ENCODE assay signal across 8 cellular contexts in genomic region chr1:222644649-222645005, GRCh38. TPM values are rescaled to one million over a fixed set of nuclear protein-coding genes. Genes with fewer than 3 reads are reported as not detected.
DNase-seq lines count a peak whose midpoint lies in the region; ATAC-seq and TF ChIP-seq lines count a peak whose summit lies in the region.

No MANE protein-coding gene starts in this region.

- DNase-seq in DMS79 (lab: John Stamatoyannopoulos, UW) (peak; percentile 52), DMS79 treated with DMSO at 0.1 percent for 48 hours (lab: John Stamatoyannopoulos, UW) (no peak), SK-N-SH (no peak), ovary (no peak), NK-92 (lab: John Stamatoyannopoulos, UW; ENCODE audit: unreplicated experiment) (no peak), OCI-M2 (lab: John Stamatoyannopoulos, UW; ENCODE audit: unreplicated experiment) (no peak)

- peak overlapping the region; percentile 93 for H3K4me2 ChIP-seq in SK-N-SH

- H3K27ac ChIP-seq in SK-N-SH (ENCODE audit: low read depth in 2 of 2, low read length in 1 of 2) (peak overlapping the region; percentile 89 to 91), ovary (peak overlapping the region in 1 of 2 donors; percentile 58)

- H3K9me3 ChIP-seq in SK-N-SH (no peaks in the 10 kb centered on the region), ovary (no peaks in the 10 kb centered on the region)

- ATAC-seq in esophagus mucosa: peak; percentile 24
- ATAC-seq in HG03159 (IDR thresholded peaks at IDR 0.05; ENCODE audit: unreplicated experiment): no peak

- peaks cover 26% of the 10 kb centered on the region for H3K79me2 ChIP-seq in SK-N-SH (ENCODE audit: insufficient read depth)

- no peak for TF ChIP-seq RAD21 in SK-N-SH (IDR thresholded peaks at IDR 0.05; ENCODE audit: low read length)

- no peak for TF ChIP-seq POLR2A in ovary (IDR thresholded peaks at IDR 0.05)

- H2AFZ ChIP-seq in SK-N-SH (ENCODE audit: low read depth): peak overlapping the region; percentile 95

- H3K36me3 ChIP-seq in SK-N-SH (replicated peaks in 1 of 2; ENCODE audit: control insufficient read depth in 1 of 2, insufficient read depth in 2 of 2, low read length in 1 of 2) (peaks cover 15 to 54% of the 10 kb centered on the region in 2 experiments), ovary (no peaks in the 10 kb centered on the region)

- H3K27me3 ChIP-seq in SK-N-SH (ENCODE audit: insufficient read depth) (no peaks in the 10 kb centered on the region), ovary (no peaks in the 10 kb centered on the region)

- 0% methylated on average over 5 of the region's 5 CpGs for WGBS in SK-N-SH (ENCODE audit: low lambda C conversion rate)
- 0 to 1% (median 1%) methylated on average over 5 of the region's 5 CpGs for WGBS in ovary, 3 donors

- H3K9me2 ChIP-seq in SK-N-SH: no peaks in the 10 kb centered on the region

- CTCF ChIA-PET in SK-N-SH (lab: Yijun Ruan, JAX): interaction anchor here (1.7 to 7.1 kb wide), 2 partner anchors 10 to 179 kb away, joined by 12 to 50 read pairs; no protein-coding TSS in a partner anchor

- peaks cover 0 to 9% of the 10 kb centered on the region in 2 experiments; a peak in 3 of 4 replicates for H3K4me1 ChIP-seq in SK-N-SH (ENCODE audit: control insufficient read depth in 1 of 2, insufficient read depth in 2 of 2, low read depth in 1 of 2, low read length in 1 of 2)
- peaks cover 6% of the 10 kb centered on the region for H3K4me1 ChIP-seq in ovary (ENCODE audit: insufficient read depth)

- intact Hi-C loops in ovary (cut with DNase I): no loop called here

- peak overlapping the region; percentile 86 for H3K9ac ChIP-seq in SK-N-SH

- TF ChIP-seq EP300 in SK-N-SH (IDR thresholded peaks at IDR 0.05; ENCODE audit: borderline replicate concordance in 1 of 2, low read depth in 1 of 2, low read length in 1 of 2): no peak
- TF ChIP-seq EP300 in ovary (IDR thresholded peaks at IDR 0.05): no peak

- peaks cover 17% of the 10 kb centered on the region for H3F3A ChIP-seq in SK-N-SH (replicated peaks; ENCODE audit: insufficient read depth)

- TF ChIP-seq CTCF in SK-N-SH (IDR thresholded peaks at IDR 0.05) (no peak), ovary (IDR thresholded peaks at IDR 0.05) (no peak)

- no peaks in the 10 kb centered on the region for H4K20me1 ChIP-seq in SK-N-SH (ENCODE audit: insufficient read depth)

- H3K4me3 ChIP-seq in SK-N-SH (ENCODE audit: low read depth in 2 of 2, low read length in 1 of 2) (peak overlapping the region; percentile 99), ovary (peak overlapping the region; percentile 87)

- POLR2A ChIA-PET in SK-N-SH (lab: Yijun Ruan, JAX): interaction anchor here (1.3 to 2.5 kb wide), 5 partner anchors 8 to 180 kb away, joined by 3 to 12 read pairs (median 3); partner anchors contain the start of genes AIDA and BROX

TF ChIP-seq in SK-N-SH, 30 proteins besides CTCF, POLR2A, EP300 and RAD21:
- no peak for TF ChIP-seq REST (IDR thresholded peaks at IDR 0.05; ENCODE audit: low read depth, low read length)
- TF ChIP-seq EZH2phosphoT487 (IDR thresholded peaks at IDR 0.05; ENCODE audit: borderline replicate concordance, low read depth): no peak
- TF ChIP-seq GATA2 (CRISPR knock-in tag; IDR thresholded peaks at IDR 0.05): no peak
- no peak for TF ChIP-seq USF1 (IDR thresholded peaks at IDR 0.05; ENCODE audit: borderline replicate concordance, low read depth)
- TF ChIP-seq RFX5 (IDR thresholded peaks at IDR 0.05; ENCODE audit: low read length): no peak
- TF ChIP-seq NFIC (IDR thresholded peaks at IDR 0.05; ENCODE audit: borderline replicate concordance): no peak
- TF ChIP-seq USF2 (IDR thresholded peaks at IDR 0.05; ENCODE audit: borderline replicate concordance, low read depth, low read length): no peak
- no peak for TF ChIP-seq PBX3 (IDR thresholded peaks at IDR 0.05)
TF ChIP-seq in SK-N-SH: peak in this region for 0.

RNA-seq across cellular contexts. Expression of gene MIA3, which starts 26.7 kb away (rescaled TPM):
- polyA plus RNA-seq in SK-N-SH (2012; rRNA removed): 47.0 and 51.4 TPM in 2 replicates
- 15.9 and 24.8 TPM in 2 replicates for polyA plus RNA-seq in SK-N-SH (2012; cell fraction: cytosol; rRNA removed)
- polyA plus RNA-seq in SK-N-SH (2012; cell fraction: nucleus; rRNA removed): 104 and 144 TPM in 2 replicates
- 26.5 TPM for total RNA-seq in esophagus mucosa
- total RNA-seq in ovary: 10 to 100 TPM; 34.2 to 64.0 (median 59.5) TPM
- polyA plus RNA-seq in ovary: 10 to 100 TPM; 31.9 to 50.9 TPM

RNA-seq across cellular contexts. Expression of gene TAF1A, which starts 54.9 kb away (rescaled TPM):
- 4.6 and 6.3 TPM in 2 replicates for polyA plus RNA-seq in SK-N-SH (2012; rRNA removed)
- 6.7 and 8.5 TPM in 2 replicates for polyA plus RNA-seq in SK-N-SH (2012; cell fraction: cytosol; rRNA removed)
- polyA plus RNA-seq in SK-N-SH (2012; cell fraction: nucleus; rRNA removed): 4.8 and 11.0 TPM in 2 replicates
- 4.8 TPM for total RNA-seq in esophagus mucosa
- 10 to 100 TPM in 4 of 7 donors, 1 to 10 TPM in 3; 6.1 to 15.7 (median 10.6) TPM for total RNA-seq in ovary
- 1 to 10 TPM; 4.2 to 5.6 TPM for polyA plus RNA-seq in ovary
